13 cellular contexts compared by ENCODE assay signal in genomic region chr11:122095950-122096942, GRCh38. TPM values are rescaled to one million over a fixed set of nuclear protein-coding genes. Genes with fewer than 3 reads are reported as not detected.
DNase-seq lines count a peak whose midpoint lies in the region; ATAC-seq lines count a peak whose summit lies in the region.
"Had no signal": no experiment of that assay in that cellular context is flagged by ENCODE, and none has a peak within 500 bp of the region (broad histone marks: within the 10 kb centered on the region; RNA-seq: fewer than 3 reads in every experiment).

No MANE protein-coding gene starts in this region.

- peak overlapping the region; percentile 17 for H3K27ac ChIP-seq in right cardiac atrium (ENCODE audit: low read length)

- H3K36me3 ChIP-seq in endocrine pancreas (ENCODE audit: control insufficient read depth, insufficient read depth, low read length) = no peaks in the 10 kb centered on the region

- DNase-seq in right cardiac atrium = no peak
- DNase-seq in Right ventricle myocardium superior = no peak
- DNase-seq in non-pigmented ciliary epithelial cell (ENCODE audit: low read depth) = peak; percentile 59
- DNase-seq in NCI-H774 (lab: John Stamatoyannopoulos, UW) = no peak
- DNase-seq in activated CD4-positive, alpha-beta T cell treated with anti-CD3 and anti-CD28 coated beads for 48 hours = no peak
- DNase-seq in stimulated activated CD4-positive, alpha-beta T cell treated with anti-CD3 and anti-CD28 coated beads, Interleukin-4, amount 100 ng/mL, for 1 hour = no peak
- DNase-seq: activated CD8-positive, alpha-beta memory T cell treated with anti-CD3 and anti-CD28 coated beads, Interleukin-2, amount 10 ng/mL, durations not matched to agents 7 days and 5 days; cerebellar nuclear complex; occipital lobe; T-cell had no signal

- H3K27me3 ChIP-seq in right cardiac atrium (ENCODE audit: control insufficient read depth, insufficient read depth) (no peaks in the 10 kb centered on the region), endocrine pancreas (ENCODE audit: control insufficient read depth, insufficient read depth, low read length) (no peaks in the 10 kb centered on the region)

- H3K9me3 ChIP-seq in right cardiac atrium (ENCODE audit: control insufficient read depth, low read length) (no peaks in the 10 kb centered on the region), endocrine pancreas (ENCODE audit: control insufficient read depth, low read length) (no peaks in the 10 kb centered on the region)

- peaks cover 3% of the 10 kb centered on the region for H3K4me1 ChIP-seq in right cardiac atrium (ENCODE audit: control insufficient read depth, insufficient read depth, low read length)
- peaks cover 3% of the 10 kb centered on the region for H3K4me1 ChIP-seq in endocrine pancreas (ENCODE audit: control insufficient read depth, insufficient read depth, low read length)

- H3K4me3 ChIP-seq in right cardiac atrium (ENCODE audit: low read length) (peak overlapping the region; percentile 25), endocrine pancreas (ENCODE audit: control insufficient read depth, insufficient read depth, low read length) (peak overlapping the region; percentile 97)

- ATAC-seq in right cardiac atrium (no peak), Right ventricle myocardium superior (ENCODE audit: poor library complexity) (no peak), HG03039 (IDR thresholded peaks at IDR 0.05; ENCODE audit: unreplicated experiment) (no peak)
- ATAC-seq: activated CD8-positive, alpha-beta memory T cell treated with anti-CD3 and anti-CD28 coated beads, Interleukin-2, amount 10 ng/mL, durations not matched to agents 7 days and 5 days; T-cell had no signal

- H3K9ac ChIP-seq in endocrine pancreas (ENCODE audit: control insufficient read depth, insufficient read depth, low read length) = no peak overlapping the region

- intact Hi-C loops in right cardiac atrium (cut with DNase I) (loop anchor here in 1 of 4 donors (5.0 to 10.0 kb wide), 2 partner anchors 61 to 434 kb away; no protein-coding TSS in a partner anchor), Right ventricle myocardium superior (cut with DNase I) (loop anchor here (10.0 kb wide), 1 partner anchor 71 kb away; no protein-coding TSS in a partner anchor)

- 74% methylated on average over 18 of the region's 18 CpGs for WGBS in right cardiac atrium

RNA-seq across cellular contexts. Expression of gene BLID, which starts 19.8 kb away (rescaled TPM):
- total RNA-seq in right cardiac atrium (1 to 10 TPM; 1.6 to 2.4 (median 1.7) TPM), Right ventricle myocardium superior (0.35 TPM)
- 0.57 TPM for polyA plus RNA-seq in right cardiac atrium
- total RNA-seq: activated CD8-positive, alpha-beta memory T cell treated with anti-CD3 and anti-CD28 coated beads, Interleukin-2, amount 10 ng/mL, durations not matched to agents 7 days and 5 days; HT-29; T-cell had no signal
